ENCODE assay signal across 1 cellular context in genomic region chr5:84435861-84436346, GRCh38. TPM values are rescaled to one million over a fixed set of nuclear protein-coding genes. Genes with fewer than 3 reads are reported as not detected.
"Had no signal": no experiment of that assay in that cellular context is flagged by ENCODE, and none has a peak within 500 bp of the region (broad histone marks: within the 10 kb centered on the region; RNA-seq: fewer than 3 reads in every experiment).

No MANE protein-coding gene starts in this region.

RNA-seq across cellular contexts. Expression of gene EDIL3, which starts 51.2 kb away (rescaled TPM):
- total RNA-seq: activated naive CD4-positive, alpha-beta T cell treated with anti-CD3 and anti-CD28 coated beads for 36 hours had no signal
